ENCODE assay signal across 1 cellular context in the genomic region with DNA sequence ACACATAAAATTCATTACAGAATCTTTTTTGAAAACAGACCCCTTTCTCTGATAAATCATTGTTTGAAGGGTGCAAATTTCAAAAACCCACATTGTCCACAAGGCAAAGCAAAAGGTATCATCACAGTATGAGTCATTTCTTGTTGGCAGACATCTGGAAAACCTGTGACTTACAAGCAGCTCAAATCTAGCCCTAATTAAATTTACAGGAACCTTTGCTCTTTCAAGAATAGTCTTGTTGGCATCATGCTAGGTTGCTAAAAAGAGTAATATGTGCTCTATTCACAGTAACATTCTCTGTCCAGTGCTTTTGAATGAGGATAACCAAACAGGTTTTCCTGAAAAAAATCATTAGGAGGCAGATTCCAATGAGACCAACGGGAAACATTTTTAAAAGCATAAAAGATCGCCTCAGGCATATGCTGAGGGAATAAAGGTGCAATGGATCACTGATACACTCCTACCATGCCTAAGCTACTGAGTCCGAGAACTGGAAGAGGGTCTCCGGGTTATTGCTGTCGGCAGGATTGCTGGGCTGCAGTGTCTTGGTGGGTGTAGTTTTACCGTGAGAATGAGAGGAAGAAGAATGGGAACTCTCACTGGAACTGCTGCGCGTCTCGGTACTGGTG.
TF ChIP-seq lines count a peak whose summit lies in the region.

No MANE protein-coding gene starts in this region.

TF ChIP-seq in WTC11, 78 proteins besides CTCF, POLR2A, EP300 and RAD21 (continued from another document):
- no peak for TF ChIP-seq ZNF263 (CRISPR knock-in tag; IDR thresholded peaks at IDR 0.05; ENCODE audit: low read depth)
- TF ChIP-seq, protein P1, sequence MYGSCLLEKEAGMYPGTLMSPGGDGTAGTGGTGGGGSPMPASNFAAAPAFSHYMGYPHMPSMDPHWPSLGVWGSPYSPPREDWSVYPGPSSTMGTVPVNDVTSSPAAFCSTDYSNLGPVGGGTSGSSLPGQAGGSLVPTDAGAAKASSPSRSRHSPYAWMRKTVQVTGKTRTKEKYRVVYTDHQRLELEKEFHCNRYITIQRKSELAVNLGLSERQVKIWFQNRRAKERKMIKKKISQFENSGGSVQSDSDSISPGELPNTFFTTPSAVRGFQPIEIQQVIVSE (CRISPR knock-in tag; IDR thresholded peaks at IDR 0.05; ENCODE audit: borderline replicate concordance) = no peak
- TF ChIP-seq ZNF219 (CRISPR knock-in tag; IDR thresholded peaks at IDR 0.05; ENCODE audit: borderline replicate concordance) = no peak
- no peak for TF ChIP-seq SMAD4 (CRISPR knock-in tag; IDR thresholded peaks at IDR 0.05)
- TF ChIP-seq IRF2 (CRISPR knock-in tag; IDR thresholded peaks at IDR 0.05; ENCODE audit: borderline replicate concordance, low read depth) = no peak
- no peak for TF ChIP-seq EMX1 (CRISPR knock-in tag; IDR thresholded peaks at IDR 0.05)
- TF ChIP-seq, protein P2, sequence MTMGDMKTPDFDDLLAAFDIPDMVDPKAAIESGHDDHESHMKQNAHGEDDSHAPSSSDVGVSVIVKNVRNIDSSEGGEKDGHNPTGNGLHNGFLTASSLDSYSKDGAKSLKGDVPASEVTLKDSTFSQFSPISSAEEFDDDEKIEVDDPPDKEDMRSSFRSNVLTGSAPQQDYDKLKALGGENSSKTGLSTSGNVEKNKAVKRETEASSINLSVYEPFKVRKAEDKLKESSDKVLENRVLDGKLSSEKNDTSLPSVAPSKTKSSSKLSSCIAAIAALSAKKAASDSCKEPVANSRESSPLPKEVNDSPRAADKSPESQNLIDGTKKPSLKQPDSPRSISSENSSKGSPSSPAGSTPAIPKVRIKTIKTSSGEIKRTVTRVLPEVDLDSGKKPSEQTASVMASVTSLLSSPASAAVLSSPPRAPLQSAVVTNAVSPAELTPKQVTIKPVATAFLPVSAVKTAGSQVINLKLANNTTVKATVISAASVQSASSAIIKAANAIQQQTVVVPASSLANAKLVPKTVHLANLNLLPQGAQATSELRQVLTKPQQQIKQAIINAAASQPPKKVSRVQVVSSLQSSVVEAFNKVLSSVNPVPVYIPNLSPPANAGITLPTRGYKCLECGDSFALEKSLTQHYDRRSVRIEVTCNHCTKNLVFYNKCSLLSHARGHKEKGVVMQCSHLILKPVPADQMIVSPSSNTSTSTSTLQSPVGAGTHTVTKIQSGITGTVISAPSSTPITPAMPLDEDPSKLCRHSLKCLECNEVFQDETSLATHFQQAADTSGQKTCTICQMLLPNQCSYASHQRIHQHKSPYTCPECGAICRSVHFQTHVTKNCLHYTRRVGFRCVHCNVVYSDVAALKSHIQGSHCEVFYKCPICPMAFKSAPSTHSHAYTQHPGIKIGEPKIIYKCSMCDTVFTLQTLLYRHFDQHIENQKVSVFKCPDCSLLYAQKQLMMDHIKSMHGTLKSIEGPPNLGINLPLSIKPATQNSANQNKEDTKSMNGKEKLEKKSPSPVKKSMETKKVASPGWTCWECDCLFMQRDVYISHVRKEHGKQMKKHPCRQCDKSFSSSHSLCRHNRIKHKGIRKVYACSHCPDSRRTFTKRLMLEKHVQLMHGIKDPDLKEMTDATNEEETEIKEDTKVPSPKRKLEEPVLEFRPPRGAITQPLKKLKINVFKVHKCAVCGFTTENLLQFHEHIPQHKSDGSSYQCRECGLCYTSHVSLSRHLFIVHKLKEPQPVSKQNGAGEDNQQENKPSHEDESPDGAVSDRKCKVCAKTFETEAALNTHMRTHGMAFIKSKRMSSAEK (CRISPR knock-in tag; IDR thresholded peaks at IDR 0.05; ENCODE audit: borderline replicate concordance) = no peak
TF ChIP-seq in WTC11: peak in this region for 0.
